In the genomic region with DNA sequence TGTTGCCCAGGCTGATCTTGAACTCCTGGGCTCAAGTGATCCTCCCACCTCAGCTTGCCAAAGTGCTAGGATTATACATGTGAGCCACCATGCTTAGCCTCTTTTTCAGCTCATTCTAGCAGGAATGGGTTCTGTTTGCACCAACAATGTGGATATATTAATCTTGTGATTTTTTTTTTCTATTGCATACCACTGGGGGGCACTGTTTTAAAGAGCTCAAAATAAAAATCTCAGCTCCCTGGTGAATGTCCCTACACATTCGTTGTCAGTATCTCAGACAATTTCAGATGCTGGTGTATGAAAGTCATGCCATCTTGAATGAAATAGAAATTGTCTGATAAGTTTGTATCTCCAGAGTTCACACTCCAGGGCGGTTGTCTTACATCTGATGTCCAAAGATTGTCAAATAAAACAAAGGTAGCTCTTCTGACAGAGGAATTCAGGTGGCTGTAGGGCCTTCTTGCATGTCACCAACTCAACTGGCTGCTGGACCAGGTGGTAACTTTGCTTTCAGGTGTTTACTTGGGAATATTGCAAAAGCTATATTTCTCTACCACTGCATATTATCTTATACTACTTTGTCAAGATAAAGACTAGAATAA, we compare ENCODE assay signal across 8 cellular contexts. TPM values are rescaled to one million over a fixed set of nuclear protein-coding genes. Genes with fewer than 3 reads are reported as not detected.
DNase-seq lines count a peak whose midpoint lies in the region; ATAC-seq, FAIRE-seq and TF ChIP-seq lines count a peak whose summit lies in the region.

No MANE protein-coding gene starts in this region.

- no peak for FAIRE-seq in A549 (lab: Jason Lieb, UNC)

- peaks cover 22% of the 10 kb centered on the region for H3K9me3 Mint-ChIP-seq in WTC11

- no peaks in the 10 kb centered on the region for H3K36me3 ChIP-seq in heart right ventricle
- no peaks in the 10 kb centered on the region for H3K36me3 ChIP-seq in sigmoid colon

- TF ChIP-seq CTCF in A549 (IDR thresholded peaks at IDR 0.05) (peak; percentile 84), GM12873 (IDR thresholded peaks at IDR 0.05; ENCODE audit: insufficient read depth, low read depth, low read length, missing control alignments) (peak; percentile 37), WTC11 (IDR thresholded peaks at IDR 0.05) (peak; percentile 38), heart right ventricle (IDR thresholded peaks at IDR 0.05) (peak; percentile 40 to 73 (median 64)), sigmoid colon (IDR thresholded peaks at IDR 0.05) (peak; percentile 18 to 59 (median 54))

- no peak overlapping the region for H3K27ac Mint-ChIP-seq in WTC11

- peaks cover 38% of the 10 kb centered on the region for H3K27me3 Mint-ChIP-seq in WTC11 (ENCODE audit: low read depth)

- H3K9me3 ChIP-seq in A549 (peaks cover 13% of the 10 kb centered on the region), heart right ventricle (peaks cover 0 to 10% (median 0%) of the 10 kb centered on the region in 11 donors), sigmoid colon (no peaks in the 10 kb centered on the region)

- H3K27me3 ChIP-seq in heart right ventricle (peaks cover 0 to 38% (median 11%) of the 10 kb centered on the region in 7 donors), sigmoid colon (no peaks in the 10 kb centered on the region)

- ATAC-seq in A549 (peak in 1 of 2 experiments; percentile 42; a peak in 3 of 6 replicates), WTC11 (no peak), heart right ventricle (peak in 4 of 8 donors; percentile 41 to 57 (median 54)), HG03378 (IDR thresholded peaks at IDR 0.05; ENCODE audit: unreplicated experiment) (no peak)

- H3K4me1 Mint-ChIP-seq in WTC11 = peaks cover 15% of the 10 kb centered on the region

- WGBS in A549 (ENCODE audit: missing lambda C conversion rate) = 16% methylated on average over 2 of the region's 2 CpGs
- WGBS in heart right ventricle, 2 donors = 9 to 10% methylated on average over 2 of the region's 2 CpGs
- 8 to 20% methylated on average over 2 of the region's 2 CpGs for WGBS in sigmoid colon, 2 donors

- DNase-seq in A549 (ENCODE audit: low read depth in 1 of 2, low spot score in 1 of 2) = peak; percentile 40 to 70
- DNase-seq in NCI-H1694 treated with DMSO at 0.1 percent for 48 hours (lab: John Stamatoyannopoulos, UW) = peak; percentile 77
- DNase-seq in WTC11 (ENCODE audit: low spot score) = no peak
- DNase-seq in heart right ventricle = no peak
- no peak for DNase-seq in sigmoid colon
- DNase-seq in T-helper 9 cell = no peak

- no peak for TF ChIP-seq POLR2A in A549 (IDR thresholded peaks at IDR 0.05; ENCODE audit: low read length)
- TF ChIP-seq POLR2A in sigmoid colon (IDR thresholded peaks at IDR 0.05) = no peak

- POLR2A ChIA-PET in A549 (lab: Yijun Ruan, JAX) = interaction anchor here (0.8 to 1.5 kb wide), 4 partner anchors 26 to 78 kb away, joined by 3 to 11 read pairs (median 4); partner anchors contain the start of genes LAPTM4A and WDR35
- POLR2A ChIA-PET in WTC11 (lab: Charles Lee) = interaction anchor here (1.2 kb wide), 1 partner anchor 36 kb away, joined by 8 read pairs; the partner anchor contains the start of gene LAPTM4A

- H3K4me3 ChIP-seq in A549 (no peak overlapping the region), heart right ventricle (no peak overlapping the region), sigmoid colon (no peak overlapping the region)

- intact Hi-C loops in heart right ventricle (cut with DNase I) = loop anchor here (1.0 to 5.0 kb wide), 9 partner anchors 37 to 83 kb away; partner anchors contain the start of gene LAPTM4A (in 2 of the 10)
- intact Hi-C loops in sigmoid colon (cut with DNase I) = loop anchor here (1.0 kb wide), 1 partner anchor 83 kb away; no protein-coding TSS in a partner anchor

- H3K27ac ChIP-seq in A549 (no peak overlapping the region), heart right ventricle (no peak overlapping the region), sigmoid colon (no peak overlapping the region)

- no peak overlapping the region for H3K4me2 ChIP-seq in A549

- CTCF ChIA-PET in A549 (lab: Yijun Ruan, JAX) (interaction anchor here (0.6 to 8.6 kb wide), 59 partner anchors 8 to 315 kb away, joined by 3 to 146 read pairs (median 6); partner anchors contain the start of genes LAPTM4A and SDC1), WTC11 (lab: Charles Lee) (interaction anchor here (0.5 to 3.7 kb wide), 60 partner anchors 8 to 387 kb away, joined by 3 to 62 read pairs (median 5); partner anchors contain the start of genes LAPTM4A, SDC1 and WDR35)

- H3K4me1 ChIP-seq in A549 (peaks cover 10% of the 10 kb centered on the region; the same call in 1 of the 3 replicates), heart right ventricle (peaks cover 3 to 16% (median 11%) of the 10 kb centered on the region in 9 donors), sigmoid colon (peaks cover 0 to 17% (median 10%) of the 10 kb centered on the region in 4 donors)

- TF ChIP-seq RAD21 in A549 (conservative IDR thresholded peaks at IDR 0.05 in 1 of 2, IDR thresholded peaks at IDR 0.05 in 1 of 2) = peak; percentile 75 to 76

- no peak overlapping the region for H3K4me3 Mint-ChIP-seq in WTC11

- TF ChIP-seq EP300 in A549 (IDR thresholded peaks at IDR 0.05) = no peak
- TF ChIP-seq EP300 in sigmoid colon (IDR thresholded peaks at IDR 0.05) = no peak

- H3K36me3 Mint-ChIP-seq in WTC11 = peaks cover 12% of the 10 kb centered on the region

TF ChIP-seq in A549, 52 proteins besides CTCF, POLR2A, EP300 and RAD21 (continues in another document):
- TF ChIP-seq NFE2L2 (conservative IDR thresholded peaks at IDR 0.05; ENCODE audit: low read length) (no peak), SMC3 (IDR thresholded peaks at IDR 0.05) (peak; percentile 77), EHMT2 (IDR thresholded peaks at IDR 0.05; ENCODE audit: low read depth) (no peak)

TF ChIP-seq in WTC11, 78 proteins besides CTCF, POLR2A, EP300 and RAD21:
- TF ChIP-seq, protein P1, sequence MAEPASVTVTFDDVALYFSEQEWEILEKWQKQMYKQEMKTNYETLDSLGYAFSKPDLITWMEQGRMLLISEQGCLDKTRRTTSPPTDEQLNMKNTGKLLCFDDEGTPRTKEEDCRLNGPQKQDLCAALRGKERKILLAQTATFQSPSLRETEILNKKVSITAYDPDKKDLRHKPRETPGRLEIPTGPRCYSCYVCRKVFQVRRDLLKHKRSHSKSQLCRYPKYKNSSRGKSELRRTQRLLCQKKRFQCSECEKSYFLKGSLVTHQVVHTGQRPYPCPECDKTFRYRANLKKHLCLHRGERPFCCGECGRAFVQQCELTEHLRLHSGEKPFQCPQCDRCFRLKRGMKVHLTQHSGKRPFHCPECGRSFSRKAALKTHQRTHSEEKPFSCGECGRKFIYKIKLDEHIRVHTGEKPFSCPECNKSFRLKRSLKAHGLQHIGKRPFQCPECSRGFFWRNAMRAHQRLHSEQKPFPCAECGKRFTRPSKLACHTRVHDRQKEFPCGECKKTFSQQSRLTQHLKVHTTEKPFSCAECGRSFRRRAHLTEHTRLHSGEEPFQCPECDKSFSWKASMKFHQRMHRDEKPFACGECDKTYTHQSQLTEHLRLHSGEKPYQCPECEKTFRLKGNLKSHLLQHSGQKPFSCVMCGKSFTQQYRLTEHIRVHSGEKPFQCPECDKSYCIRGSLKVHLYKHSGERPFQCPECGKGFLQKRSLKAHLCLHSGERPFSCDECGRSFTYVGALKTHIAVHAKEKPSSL (CRISPR knock-in tag; conservative IDR thresholded peaks at IDR 0.05) = no peak
- no peak for TF ChIP-seq ATF1 (CRISPR knock-in tag; IDR thresholded peaks at IDR 0.05)
- TF ChIP-seq, protein P2, sequence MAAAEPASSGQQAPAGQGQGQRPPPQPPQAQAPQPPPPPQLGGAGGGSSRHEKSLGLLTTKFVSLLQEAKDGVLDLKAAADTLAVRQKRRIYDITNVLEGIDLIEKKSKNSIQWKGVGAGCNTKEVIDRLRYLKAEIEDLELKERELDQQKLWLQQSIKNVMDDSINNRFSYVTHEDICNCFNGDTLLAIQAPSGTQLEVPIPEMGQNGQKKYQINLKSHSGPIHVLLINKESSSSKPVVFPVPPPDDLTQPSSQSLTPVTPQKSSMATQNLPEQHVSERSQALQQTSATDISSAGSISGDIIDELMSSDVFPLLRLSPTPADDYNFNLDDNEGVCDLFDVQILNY (CRISPR knock-in tag; IDR thresholded peaks at IDR 0.05) = no peak

RNA-seq across cellular contexts. Expression of gene MATN3, which starts 3.1 kb away (rescaled TPM):
- polyA plus RNA-seq in A549 (2011; rRNA removed) (16.8 and 21.1 TPM in 2 replicates), A549 (2017; fragmentation: RNase III; extraction: RNeasy Plus Mini Kit Qiagen cat#74134 plus additional on column Dnase treatment) (11.2 to 17.2 TPM (median 14.2 TPM) in 3 replicates), heart right ventricle (under 1 TPM; 0.35 to 0.37 TPM), sigmoid colon (under 1 TPM in 1 of 3 donors, not detected in 2; 0.32 TPM)
- polyA plus RNA-seq in A549 (2012; cell fraction: cytosol; rRNA removed) = 10.2 and 11.0 TPM in 2 replicates
- 11.2 and 12.3 TPM in 2 replicates for polyA plus RNA-seq in A549 (2012; cell fraction: nucleus; rRNA removed)
- 7.5 and 7.6 TPM in 2 replicates for polyA minus RNA-seq in A549 (2011; rRNA and poly(A)+ RNA removed)
- total RNA-seq in WTC11 (2021) (6.3 to 9.1 TPM (median 8.6 TPM) in 3 replicates), heart right ventricle (under 1 TPM in 5 of 10 donors, not detected in 5; 0.09 to 0.36 (median 0.20) TPM), sigmoid colon (under 1 TPM; 0.54 to 0.82 (median 0.63) TPM)

RNA-seq across cellular contexts. Expression of gene WDR35, which starts 25.7 kb away (rescaled TPM):
- polyA plus RNA-seq in A549 (2011; rRNA removed) = 24.6 and 28.5 TPM in 2 replicates
- 5.7 TPM in 2 replicates for polyA plus RNA-seq in A549 (2012; cell fraction: cytosol; rRNA removed)
- polyA plus RNA-seq in A549 (2012; cell fraction: nucleus; rRNA removed) = 7.9 and 13.0 TPM in 2 replicates
- polyA plus RNA-seq in A549 (2017; fragmentation: RNase III; extraction: RNeasy Plus Mini Kit Qiagen cat#74134 plus additional on column Dnase treatment) = 12.1 to 14.0 TPM (median 13.6 TPM) in 3 replicates
- 15.8 and 20.1 TPM in 2 replicates for polyA minus RNA-seq in A549 (2011; rRNA and poly(A)+ RNA removed)
- 15.4 to 16.5 TPM (median 15.5 TPM) in 3 replicates for total RNA-seq in WTC11 (2021)
- total RNA-seq in heart right ventricle = 1 to 10 TPM; 4.5 to 8.3 (median 6.0) TPM
- 1 to 10 TPM; 2.3 to 2.5 TPM for polyA plus RNA-seq in heart right ventricle
- total RNA-seq in sigmoid colon = 10 to 100 TPM in 3 of 4 donors, 1 to 10 TPM in 1; 7.2 to 15.5 (median 11.9) TPM
- 1 to 10 TPM in 1 of 3 donors, under 1 TPM in 2; 0.46 to 2.2 (median 0.60) TPM for polyA plus RNA-seq in sigmoid colon

RNA-seq across cellular contexts. Expression of gene LAPTM4A, which starts 35.8 kb away (rescaled TPM):
- polyA plus RNA-seq in A549 (2011; rRNA removed) (509 and 655 TPM in 2 replicates), A549 (2017; fragmentation: RNase III; extraction: RNeasy Plus Mini Kit Qiagen cat#74134 plus additional on column Dnase treatment) (225 to 284 TPM (median 275 TPM) in 3 replicates), heart right ventricle (100 to 1,000 TPM in 1 of 2 donors, 10 to 100 TPM in 1; 83.3 to 208 TPM), sigmoid colon (100 to 1,000 TPM in 1 of 3 donors, 10 to 100 TPM in 2; 59.2 to 192 (median 62.5) TPM)
- polyA plus RNA-seq in A549 (2012; cell fraction: cytosol; rRNA removed) = 170 and 174 TPM in 2 replicates
- 95.3 and 126 TPM in 2 replicates for polyA plus RNA-seq in A549 (2012; cell fraction: nucleus; rRNA removed)
- polyA minus RNA-seq in A549 (2011; rRNA and poly(A)+ RNA removed) = 110 and 132 TPM in 2 replicates
- total RNA-seq in WTC11 (2021) (163 to 166 TPM (median 165 TPM) in 3 replicates), heart right ventricle (100 to 1,000 TPM; 138 to 325 (median 183) TPM), sigmoid colon (100 to 1,000 TPM; 181 to 246 (median 227) TPM)

Comparison
In these comparisons a context has a peak if more than half of its experiments do, and no peak if none do; other contexts are left out.
1. DNase-seq: peak in A549 (2 of 2) and NCI-H1694 treated with DMSO at 0.1 percent for 48 hours (single experiment); none in WTC11 (single experiment), heart right ventricle (0 of 2), sigmoid colon (single experiment) and T-helper 9 cell (single experiment).
2. Of the 8 proteins assayed by ChIP-seq in both WTC11 and A549: peak only in WTC11: none; only in A549: none; in both: CTCF; in neither: 7.
3. Peak in every context shown above with its lines, with median percentiles within 50 percentile points of each other: CTCF ChIP-seq.